ENCODE assay signal across 4 cellular contexts in genomic region chr4:70787496-70787895, GRCh38.
TF ChIP-seq lines count a peak whose summit lies in the region.

No MANE protein-coding gene starts in this region.

TF ChIP-seq in HepG2, 621 proteins besides CTCF, POLR2A, EP300 and RAD21:
- TF ChIP-seq ZNF800 (CRISPR knock-in tag; IDR thresholded peaks at IDR 0.05) (no peak), MAFK (conservative IDR thresholded peaks at IDR 0.05 in 1 of 2, IDR thresholded peaks at IDR 0.05 in 1 of 2; ENCODE audit: low read length in 2 of 2) (peak; percentile 48 to 82), ETV6 (CRISPR knock-in tag; conservative IDR thresholded peaks at IDR 0.05) (no peak), MAFF (IDR thresholded peaks at IDR 0.05; ENCODE audit: low read depth, low read length) (peak; percentile 70; the same call in 1 of the 2 replicates), ZNF10 (CRISPR knock-in tag; IDR thresholded peaks at IDR 0.05; ENCODE audit: borderline replicate concordance, low read depth) (no peak)

TF ChIP-seq in A549, 52 proteins besides CTCF, POLR2A, EP300 and RAD21:
- TF ChIP-seq USF2 (IDR thresholded peaks at IDR 0.05) (no peak), POLR2AphosphoS2 (conservative IDR thresholded peaks at IDR 0.05; ENCODE audit: low read length) (no peak), MAFK (IDR thresholded peaks at IDR 0.05; ENCODE audit: partially characterized antibody) (peak; percentile 46), JUN (IDR thresholded peaks at IDR 0.05) (no peak), SREBF2 (IDR thresholded peaks at IDR 0.05) (no peak)

TF ChIP-seq in IMR-90, 13 proteins besides CTCF, POLR2A, EP300 and RAD21:
- TF ChIP-seq RFX5 (IDR thresholded peaks at IDR 0.05; ENCODE audit: low read depth, low read length) (no peak), MAFK (IDR thresholded peaks at IDR 0.05; ENCODE audit: low read depth, low read length) (peak; percentile 62)

TF ChIP-seq in K562, 482 proteins besides CTCF, POLR2A, EP300 and RAD21:
- TF ChIP-seq C11orf30 (IDR thresholded peaks at IDR 0.05; ENCODE audit: low read depth) (peak; percentile 60), KDM4B (IDR thresholded peaks at IDR 0.05; ENCODE audit: borderline replicate concordance in 2 of 2, low read depth in 1 of 2) (no peak), FOXJ2 (tag; IDR thresholded peaks at IDR 0.05) (no peak), SRSF9 (IDR thresholded peaks at IDR 0.05; ENCODE audit: borderline replicate concordance, low read depth, low read length) (no peak), ZNF311 (CRISPR knock-in tag; IDR thresholded peaks at IDR 0.05) (no peak), MAFG (tag; conservative IDR thresholded peaks at IDR 0.05) (0 out of 2 replicates have a peak, but pooled peaks have one; percentile 22), CHCHD3 (CRISPR knock-in tag; IDR thresholded peaks at IDR 0.05) (no peak), MAFF (IDR thresholded peaks at IDR 0.05; ENCODE audit: low read length) (peak; percentile 60), L3MBTL2 (IDR thresholded peaks at IDR 0.05) (no peak), CREB5 (CRISPR knock-in tag; IDR thresholded peaks at IDR 0.05) (no peak), SAFB2 (IDR thresholded peaks at IDR 0.05; ENCODE audit: borderline replicate concordance, low read depth, low read length, severe bottlenecking) (no peak), ZNF316 (IDR thresholded peaks at IDR 0.05) (peak; percentile 81), CSDE1 (IDR thresholded peaks at IDR 0.05) (no peak)
